16 cellular contexts compared by ENCODE assay signal in genomic region chr11:69699213-69699612, GRCh38. TPM values are rescaled to one million over a fixed set of nuclear protein-coding genes. Genes with fewer than 3 reads are reported as not detected.
A peak's percentile ranks its signal among the peaks of the same experiment; 100 is the strongest.
DNase-seq lines count a peak whose midpoint lies in the region; ATAC-seq and TF ChIP-seq lines count a peak whose summit lies in the region.
"Had no signal": no experiment of that assay in that cellular context is flagged by ENCODE, and none has a peak within 500 bp of the region (broad histone marks: within the 10 kb centered on the region; RNA-seq: fewer than 3 reads in every experiment).

No MANE protein-coding gene starts in this region.

- no peaks in the 10 kb centered on the region for H3K36me3 Mint-ChIP-seq in activated naive CD4-positive, alpha-beta T cell treated with anti-CD3 and anti-CD28 coated beads for 36 hours (ENCODE audit: low read depth)
- H3K36me3 Mint-ChIP-seq: activated naive CD4-positive, alpha-beta T cell treated with anti-CD3 and anti-CD28 coated beads, Interleukin-2, amount 10 ng/mL, durations not matched to agents 7 days and 5 days; brain had no signal

- TF ChIP-seq CTCF in AG10803 (conservative IDR thresholded peaks at IDR 0.05; ENCODE audit: low read length): no peak

- peak; percentile 49 for DNase-seq in AG10803 (ENCODE audit: low read depth)
- peak; percentile 14 for DNase-seq in GM04503 (ENCODE audit: low read depth)
- peak; percentile 62 to 82 for DNase-seq in NCI-H524 (lab: John Stamatoyannopoulos, UW)
- DNase-seq in hepatic stellate cell (ENCODE audit: low spot score): peak; percentile 40
- no peak for DNase-seq in left colon
- DNase-seq in activated naive CD4-positive, alpha-beta T cell treated with anti-CD3 and anti-CD28 coated beads for 36 hours: no peak
- DNase-seq in superior temporal gyrus (ENCODE audit: extremely low spot score): no peak
- DNase-seq: activated naive CD4-positive, alpha-beta T cell treated with anti-CD3 and anti-CD28 coated beads, Interleukin-2, amount 10 ng/mL, durations not matched to agents 7 days and 5 days; effector CD4-positive, alpha-beta T cell; KG1; NCI-H2081 had no signal

- CTCF ChIA-PET in activated naive CD4-positive, alpha-beta T cell treated with anti-CD3 and anti-CD28 coated beads for 36 hours (lab: Charles Lee): interaction anchor here (0.6 to 0.7 kb wide), 2 partner anchors 190 to 214 kb away, joined by 3 read pairs; no protein-coding TSS in a partner anchor

- H3K27ac Mint-ChIP-seq in activated naive CD4-positive, alpha-beta T cell treated with anti-CD3 and anti-CD28 coated beads for 36 hours: no peak overlapping the region
- H3K27ac Mint-ChIP-seq: activated naive CD4-positive, alpha-beta T cell treated with anti-CD3 and anti-CD28 coated beads, Interleukin-2, amount 10 ng/mL, durations not matched to agents 7 days and 5 days; brain had no signal

- H3K4me3 Mint-ChIP-seq in activated naive CD4-positive, alpha-beta T cell treated with anti-CD3 and anti-CD28 coated beads for 36 hours: no peak overlapping the region
- H3K4me3 Mint-ChIP-seq: activated naive CD4-positive, alpha-beta T cell treated with anti-CD3 and anti-CD28 coated beads, Interleukin-2, amount 10 ng/mL, durations not matched to agents 7 days and 5 days; brain had no signal

- H3K4me1 Mint-ChIP-seq in activated naive CD4-positive, alpha-beta T cell treated with anti-CD3 and anti-CD28 coated beads for 36 hours (ENCODE audit: low read depth): peaks cover 4% of the 10 kb centered on the region

- intact Hi-C loops in left colon (cut with DNase I, micrococcal nuclease): no loop called here
- intact Hi-C loops in activated naive CD4-positive, alpha-beta T cell treated with anti-CD3 and anti-CD28 coated beads for 36 hours (cut with micrococcal nuclease): no loop called here

- ATAC-seq in left colon (no peak), GM18870 (IDR thresholded peaks at IDR 0.05; ENCODE audit: unreplicated experiment) (no peak)
- ATAC-seq: SK-N-SH treated with all-trans-retinoic acid at 6 μM for 48 hours had no signal

- no peak overlapping the region for H3K4me3 ChIP-seq in AG10803 (ENCODE audit: low read length)
- H3K4me3 ChIP-seq: thoracic aorta had no signal

- H3K27me3 Mint-ChIP-seq in activated naive CD4-positive, alpha-beta T cell treated with anti-CD3 and anti-CD28 coated beads for 36 hours (ENCODE audit: low read depth): peaks cover 45% of the 10 kb centered on the region

- no peaks in the 10 kb centered on the region for H3K9me3 Mint-ChIP-seq in activated naive CD4-positive, alpha-beta T cell treated with anti-CD3 and anti-CD28 coated beads for 36 hours
- H3K9me3 Mint-ChIP-seq: activated naive CD4-positive, alpha-beta T cell treated with anti-CD3 and anti-CD28 coated beads, Interleukin-2, amount 10 ng/mL, durations not matched to agents 7 days and 5 days had no signal

RNA-seq across cellular contexts. Expression of gene FGF19, which starts 4.6 kb away (rescaled TPM):
- not detected for total RNA-seq in left colon
- total RNA-seq in activated naive CD4-positive, alpha-beta T cell treated with anti-CD3 and anti-CD28 coated beads for 36 hours: under 1 TPM in 1 of 2 experiments, not detected in 1; 0.10 TPM
- total RNA-seq: osteocyte, thoracic aorta had no signal

RNA-seq across cellular contexts. Expression of gene LTO1, which starts 24.1 kb away (rescaled TPM):
- 10 to 100 TPM; 21.2 to 21.7 TPM for total RNA-seq in left colon
- total RNA-seq in activated naive CD4-positive, alpha-beta T cell treated with anti-CD3 and anti-CD28 coated beads for 36 hours: 10 to 100 TPM; 14.8 to 14.9 TPM

RNA-seq across cellular contexts. Expression of gene CCND1, which starts 58.3 kb away (rescaled TPM):
- 10 to 100 TPM; 56.5 to 83.5 TPM for total RNA-seq in left colon
- under 1 TPM; 0.22 to 0.74 TPM for total RNA-seq in activated naive CD4-positive, alpha-beta T cell treated with anti-CD3 and anti-CD28 coated beads for 36 hours

Comparison
In these comparisons a context has a peak if more than half of its experiments do, and no peak if none do; other contexts are left out.
1. DNase-seq: peak in AG10803 (single experiment), GM04503 (single experiment), NCI-H524 (2 of 2) and hepatic stellate cell (single experiment); none in left colon (0 of 2), activated naive CD4-positive, alpha-beta T cell treated with anti-CD3 and anti-CD28 coated beads for 36 hours (single experiment) and superior temporal gyrus (single experiment).
2. RNA of gene CCND1, which starts 58.3 kb away (total RNA-seq): 56.5 to 83.5 TPM in left colon; 0.22 to 0.74 TPM in activated naive CD4-positive, alpha-beta T cell treated with anti-CD3 and anti-CD28 coated beads for 36 hours; every median in the first group is over 10 times any median in the second.